Comparison of ENCODE assay signal across 22 cellular contexts in genomic region chr11:64013141-64013896, GRCh38. TPM values are rescaled to one million over a fixed set of nuclear protein-coding genes. Genes with fewer than 3 reads are reported as not detected.
DNase-seq lines count a peak whose midpoint lies in the region; ATAC-seq, FAIRE-seq and TF ChIP-seq lines count a peak whose summit lies in the region.
"Had no signal": no experiment of that assay in that cellular context is flagged by ENCODE, and none has a peak within 500 bp of the region (broad histone marks: within the 10 kb centered on the region; RNA-seq: fewer than 3 reads in every experiment).

No MANE protein-coding gene starts in this region.

- peak overlapping the region; percentile 34; the same call in 1 of the 2 replicates for H3K27ac ChIP-seq in 22Rv1
- H3K27ac ChIP-seq in A549 = no peak overlapping the region
- H3K27ac ChIP-seq in SJCRH30 = peak overlapping the region; percentile 45
- no peak overlapping the region for H3K27ac ChIP-seq in body of pancreas

- intact Hi-C loops in body of pancreas (cut with DNase I) = no loop called here

- peak; percentile 11 to 12; a peak in 3 of 6 replicates for ATAC-seq in A549
- ATAC-seq in GM19395 (IDR thresholded peaks at IDR 0.05; ENCODE audit: unreplicated experiment) = no peak
- no peak for ATAC-seq in GM21526 (IDR thresholded peaks at IDR 0.05; ENCODE audit: low FRiP score, unreplicated experiment)
- ATAC-seq in body of pancreas = no peak
- ATAC-seq: HCT116, Right ventricle myocardium inferior, T-cell had no signal

- POLR2A ChIA-PET in A549 (lab: Yijun Ruan, JAX) = no interaction called here

- H3K36me3 Mint-ChIP-seq in neural crest cell (ENCODE audit: low read depth) = no peaks in the 10 kb centered on the region
- H3K36me3 Mint-ChIP-seq: T-cell had no signal

- H3K27ac Mint-ChIP-seq in neural crest cell (ENCODE audit: unreplicated experiment) = no peak overlapping the region
- H3K27ac Mint-ChIP-seq: T-cell had no signal

- H3K9me3 Mint-ChIP-seq in neural crest cell = no peaks in the 10 kb centered on the region

- no peak overlapping the region for H3K4me2 ChIP-seq in A549

- TF ChIP-seq RAD21 in A549 (conservative IDR thresholded peaks at IDR 0.05 in 1 of 2, IDR thresholded peaks at IDR 0.05 in 1 of 2) = no peak

- no peaks in the 10 kb centered on the region for H3K36me3 ChIP-seq in SJCRH30
- H3K36me3 ChIP-seq in body of pancreas (replicated peaks in 1 of 2; ENCODE audit: insufficient read depth in 1 of 2, low read depth in 2 of 2) = no peaks in the 10 kb centered on the region

- H3K9me3 ChIP-seq in A549 (0 out of 3 replicates have a peak, but pooled peaks cover 3% of the 10 kb centered on the region), SJCRH30 (replicated peaks) (no peaks in the 10 kb centered on the region), body of pancreas (no peaks in the 10 kb centered on the region)

- CTCF ChIA-PET in A549 (lab: Yijun Ruan, JAX) = interaction anchor here (0.9 to 2.6 kb wide), 4 partner anchors 9 to 135 kb away, joined by 3 to 17 read pairs (median 4); no protein-coding TSS in a partner anchor

- TF ChIP-seq CTCF in 22Rv1 (IDR thresholded peaks at IDR 0.05) (no peak), A549 (IDR thresholded peaks at IDR 0.05) (no peak), neural crest cell (conservative IDR thresholded peaks at IDR 0.05) (no peak), body of pancreas (IDR thresholded peaks at IDR 0.05) (no peak)

- H3K27me3 ChIP-seq in SJCRH30 (no peaks in the 10 kb centered on the region), body of pancreas (no peaks in the 10 kb centered on the region)

- TF ChIP-seq POLR2A in A549 (IDR thresholded peaks at IDR 0.05; ENCODE audit: low read length) = no peak
- TF ChIP-seq POLR2A in body of pancreas (IDR thresholded peaks at IDR 0.05) = no peak

- DNase-seq in A549 (ENCODE audit: low read depth in 1 of 2, low spot score in 1 of 2) = no peak
- peak; percentile 98 for DNase-seq in SJCRH30
- no peak for DNase-seq in neural crest cell (ENCODE audit: low read depth, low spot score)
- no peak for DNase-seq in body of pancreas
- DNase-seq: ACHN, Calu3, GOT3, IMR-90, KG1, MM.1S, NCI-H2081, NCI-H524, NCI-H774, T-cell had no signal

- WGBS in A549 (ENCODE audit: missing lambda C conversion rate) = 82% methylated on average over 15 of the region's 16 CpGs
- 93% methylated on average over 16 of the region's 16 CpGs for WGBS in body of pancreas, 2 donors

- H3K4me3 ChIP-seq in A549 = no peak overlapping the region
- no peak overlapping the region for H3K4me3 ChIP-seq in SJCRH30
- no peak overlapping the region for H3K4me3 ChIP-seq in body of pancreas

- peaks cover 27% of the 10 kb centered on the region for H3K4me1 Mint-ChIP-seq in neural crest cell

- TF ChIP-seq EP300 in A549 (IDR thresholded peaks at IDR 0.05) = no peak

- peak overlapping the region; percentile 44 for H3K4me3 Mint-ChIP-seq in neural crest cell
- H3K4me3 Mint-ChIP-seq: T-cell had no signal

- no peak for FAIRE-seq in A549 (lab: Jason Lieb, UNC)

- H3K4me1 ChIP-seq in A549 = peaks cover 11% of the 10 kb centered on the region; the same call in 2 of the 3 replicates
- peaks cover 31% of the 10 kb centered on the region for H3K4me1 ChIP-seq in SJCRH30
- H3K4me1 ChIP-seq in body of pancreas = peaks cover 18% of the 10 kb centered on the region

- H3K27me3 Mint-ChIP-seq in neural crest cell (ENCODE audit: low read depth) = peaks cover 8% of the 10 kb centered on the region

TF ChIP-seq in A549, 52 proteins besides CTCF, POLR2A, EP300 and RAD21:
- TF ChIP-seq ZC3H11A (IDR thresholded peaks at IDR 0.05) (no peak), EHMT2 (IDR thresholded peaks at IDR 0.05; ENCODE audit: low read depth) (no peak), POLR2AphosphoS2 (conservative IDR thresholded peaks at IDR 0.05; ENCODE audit: low read length) (no peak), HOXB5 (CRISPR knock-in tag; IDR thresholded peaks at IDR 0.05) (no peak), ESRRA (IDR thresholded peaks at IDR 0.05; ENCODE audit: borderline replicate concordance, low read length) (no peak), NPAS2 (CRISPR knock-in tag; IDR thresholded peaks at IDR 0.05; ENCODE audit: borderline replicate concordance) (no peak), SREBF2 (IDR thresholded peaks at IDR 0.05) (no peak), JUN (IDR thresholded peaks at IDR 0.05) (no peak), GATA3 (IDR thresholded peaks at IDR 0.05; ENCODE audit: borderline replicate concordance) (no peak), KDM5A (IDR thresholded peaks at IDR 0.05) (no peak), NR3C1 (IDR thresholded peaks at IDR 0.05) (no peak), EHF (CRISPR knock-in tag; IDR thresholded peaks at IDR 0.05) (no peak), FOSL2 (IDR thresholded peaks at IDR 0.05) (no peak), FOSL2 (CRISPR knock-in tag; IDR thresholded peaks at IDR 0.05) (no peak)

RNA-seq across cellular contexts. Expression of gene FLRT1, which starts 22.4 kb away (rescaled TPM):
- polyA plus RNA-seq in A549 (2011; rRNA removed) (0.28 and 0.31 TPM in 2 replicates), A549 (2017; fragmentation: RNase III; extraction: RNeasy Plus Mini Kit Qiagen cat#74134 plus additional on column Dnase treatment) (0.07 to 0.13 TPM (median 0.10 TPM) in 3 replicates)
- 0.08 and 0.10 TPM in 2 replicates for polyA plus RNA-seq in A549 (2012; cell fraction: cytosol; rRNA removed)
- polyA plus RNA-seq in A549 (2012; cell fraction: nucleus; rRNA removed) = 0.02 and 0.10 TPM in 2 replicates
- polyA minus RNA-seq in A549 (2011; rRNA and poly(A)+ RNA removed) = 0.58 and 0.73 TPM in 2 replicates
- 0.76 and 1.4 TPM in 2 replicates for total RNA-seq in SJCRH30 (2014; rRNA removed; shearing (Covaris generic))
- total RNA-seq in neural crest cell (2.4 and 3.0 TPM in 2 replicates), body of pancreas (under 1 TPM in 1 of 2 donors, not detected in 1; 0.26 TPM)
- total RNA-seq: Daoy, G401, SK-MEL-5, T-cell had no signal

RNA-seq across cellular contexts. Expression of gene OTUB1, which starts 27.1 kb away (rescaled TPM):
- polyA plus RNA-seq in A549 (2011; rRNA removed) (109 and 113 TPM in 2 replicates), A549 (2017; fragmentation: RNase III; extraction: RNeasy Plus Mini Kit Qiagen cat#74134 plus additional on column Dnase treatment) (94.0 to 97.4 TPM (median 95.8 TPM) in 3 replicates)
- polyA plus RNA-seq in A549 (2012; cell fraction: cytosol; rRNA removed) = 235 and 277 TPM in 2 replicates
- polyA plus RNA-seq in A549 (2012; cell fraction: nucleus; rRNA removed) = 475 and 538 TPM in 2 replicates
- 88.6 and 93.5 TPM in 2 replicates for polyA minus RNA-seq in A549 (2011; rRNA and poly(A)+ RNA removed)
- 79.4 and 80.8 TPM in 2 replicates for total RNA-seq in SJCRH30 (2014; rRNA removed; shearing (Covaris generic))
- total RNA-seq in neural crest cell (122 and 124 TPM in 2 replicates), body of pancreas (10 to 100 TPM; 20.8 to 36.3 TPM)

RNA-seq across cellular contexts. Expression of gene COX8A, which starts 38.9 kb away (rescaled TPM):
- polyA plus RNA-seq in A549 (2011; rRNA removed) (312 and 358 TPM in 2 replicates), A549 (2017; fragmentation: RNase III; extraction: RNeasy Plus Mini Kit Qiagen cat#74134 plus additional on column Dnase treatment) (750 to 794 TPM (median 759 TPM) in 3 replicates)
- 1,415 and 1,671 TPM in 2 replicates for polyA plus RNA-seq in A549 (2012; cell fraction: cytosol; rRNA removed)
- polyA plus RNA-seq in A549 (2012; cell fraction: nucleus; rRNA removed) = 2,004 and 2,028 TPM in 2 replicates
- polyA minus RNA-seq in A549 (2011; rRNA and poly(A)+ RNA removed) = 299 and 328 TPM in 2 replicates
- total RNA-seq in SJCRH30 (2014; rRNA removed; shearing (Covaris generic)) = 597 and 702 TPM in 2 replicates
- total RNA-seq in neural crest cell (349 and 389 TPM in 2 replicates), body of pancreas (100 to 1,000 TPM in 1 of 2 donors, 10 to 100 TPM in 1; 51.9 to 184 TPM)

Comparison
In these comparisons a context has a peak if more than half of its experiments do, and no peak if none do; other contexts are left out.
1. H3K27ac ChIP-seq: peak in 22Rv1 (single experiment) and SJCRH30 (single experiment); none in A549 (0 of 2) and body of pancreas (0 of 4).
2. ATAC-seq: peak in A549 (2 of 2); none in GM19395 (single experiment), GM21526 (single experiment) and body of pancreas (single experiment).
3. DNase-seq: peak in SJCRH30 (2 of 2); none in A549 (0 of 2), neural crest cell (single experiment) and body of pancreas (0 of 4).